In genomic region chr16:88168165-88168949, GRCh38 we compare ENCODE assay signal across 8 cellular contexts.
DNase-seq lines count a peak whose midpoint lies in the region; ATAC-seq, FAIRE-seq and TF ChIP-seq lines count a peak whose summit lies in the region.
"Not testable (repeated sequence)": the region's sequence is repeated elsewhere in the genome, so short reads cannot be mapped to it uniquely, and the experiment has no call there.

No MANE protein-coding gene starts in this region.

- not testable (repeated sequence) for H3K36me3 ChIP-seq in WERI-Rb-1; lung (ENCODE audit: control insufficient read depth in 2 of 2, insufficient read depth in 2 of 2, low read length in 2 of 2); pancreas; upper lobe of right lung

- DNase-seq in DMS53 (lab: John Stamatoyannopoulos, UW) (peak; percentile 61), NCI-H2029 treated with DMSO at 0.1 percent for 48 hours (lab: John Stamatoyannopoulos, UW) (peak; percentile 24), NCI-H69 (lab: John Stamatoyannopoulos, UW) (peak; percentile 45), WERI-Rb-1 (peak; percentile 71), pancreas (peak in 5 of 6 donors; percentile 28 to 49 (median 31)), upper lobe of right lung (peak; percentile 31)
- not testable (repeated sequence) for DNase-seq in Right ventricle myocardium inferior (ENCODE audit: missing footprints); lung (ENCODE audit: low spot score)

- not testable (repeated sequence) for H3K4me1 ChIP-seq in lung (ENCODE audit: control insufficient read depth in 2 of 2, insufficient read depth in 2 of 2, low read length in 2 of 2); pancreas; upper lobe of right lung

- 45 to 75% methylated on average over 10 to 12 of the region's 12 CpGs for WGBS in lung, 2 donors
- WGBS in pancreas, 2 donors = 11 to 13% methylated on average over 12 of the region's 12 CpGs

- TF ChIP-seq CTCF in WERI-Rb-1 (IDR thresholded peaks at IDR 0.05; ENCODE audit: low read depth, low read length); lung (IDR thresholded peaks at IDR 0.05; ENCODE audit: control extremely low read depth, extremely low read depth); pancreas (IDR thresholded peaks at IDR 0.05); upper lobe of right lung (IDR thresholded peaks at IDR 0.05): not testable (repeated sequence)

- intact Hi-C loops in Right ventricle myocardium inferior (cut with DNase I); pancreas (cut with DNase I); upper lobe of right lung (cut with DNase I): not testable (repeated sequence)

- H3K4me3 ChIP-seq in WERI-Rb-1 (ENCODE audit: low read depth, low read length); lung; pancreas; upper lobe of right lung: not testable (repeated sequence)

- H3K27ac ChIP-seq in WERI-Rb-1; lung (ENCODE audit: low read depth in 1 of 2, low read length in 1 of 2); pancreas; upper lobe of right lung: not testable (repeated sequence)

- H3K27me3 ChIP-seq in WERI-Rb-1 (ENCODE audit: insufficient read depth, low read depth, severe bottlenecking); lung (ENCODE audit: control insufficient read depth, insufficient read depth); pancreas; upper lobe of right lung: not testable (repeated sequence)

- not testable (repeated sequence) for FAIRE-seq in pancreas (lab: Jason Lieb, UNC)

- ATAC-seq in Right ventricle myocardium inferior (peak; percentile 45), lung (ENCODE audit: insufficient read depth, low FRiP score) (peak; percentile 32), pancreas (peak; percentile 65 to 90 (median 82)), upper lobe of right lung (peak; percentile 28)

- H3K9me3 ChIP-seq in WERI-Rb-1 (ENCODE audit: severe bottlenecking); lung (ENCODE audit: control insufficient read depth in 2 of 2, insufficient read depth in 1 of 2, low read length in 1 of 2); pancreas; upper lobe of right lung: not testable (repeated sequence)

Comparison
In these comparisons a context has a peak if more than half of its experiments do, and no peak if none do; other contexts are left out.
1. ATAC-seq: peak in every context shown above with its lines; median percentile 82 in pancreas; 45 in Right ventricle myocardium inferior; 32 in lung; 28 in upper lobe of right lung.